In the genomic region with DNA sequence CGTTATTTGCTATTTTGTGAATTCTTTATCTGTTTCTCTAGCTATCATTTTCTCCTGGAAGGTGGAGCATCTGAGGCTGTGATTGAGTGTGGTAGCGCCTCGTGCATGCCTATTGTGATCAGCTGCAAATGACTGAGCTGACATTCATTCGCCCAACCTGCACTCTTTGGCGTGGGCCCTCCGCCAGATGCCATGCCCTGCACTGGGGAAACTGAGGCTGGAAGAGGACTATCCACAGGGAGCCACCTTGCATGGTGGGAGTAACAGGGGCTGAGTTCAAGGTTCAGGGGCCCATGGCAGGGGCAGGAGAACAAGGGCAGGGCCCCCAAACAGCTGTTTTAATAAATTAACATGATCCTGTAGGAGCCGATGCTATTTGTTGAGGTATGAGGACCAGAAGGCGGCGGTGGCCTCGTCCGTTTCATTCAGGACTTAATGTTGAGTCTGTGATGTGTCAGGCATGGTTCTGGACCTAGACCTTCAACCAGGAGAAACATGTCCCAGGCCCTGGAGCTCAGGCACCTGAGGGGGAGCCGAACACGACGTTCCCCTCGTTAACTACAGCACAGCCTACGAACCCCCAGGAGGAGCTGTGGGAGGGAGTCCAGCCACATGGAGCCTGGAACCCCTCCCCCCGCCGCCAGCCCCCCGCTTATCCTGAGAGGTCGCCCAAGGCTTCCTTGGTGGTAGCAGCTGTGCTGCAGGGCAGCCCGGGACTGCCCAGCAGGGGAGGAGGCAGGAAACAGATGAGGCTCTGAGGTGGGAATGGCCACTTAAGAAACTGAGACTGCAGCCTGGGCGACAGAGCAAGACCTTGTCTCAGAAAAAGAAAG, we compare ENCODE assay signal across 12 cellular contexts.
DNase-seq lines count a peak whose midpoint lies in the region; ATAC-seq and TF ChIP-seq lines count a peak whose summit lies in the region.
"Had no signal": no experiment of that assay in that cellular context is flagged by ENCODE, and none has a peak within 500 bp of the region (broad histone marks: within the 10 kb centered on the region; RNA-seq: fewer than 3 reads in every experiment).

No MANE protein-coding gene starts in this region.

- no peak for TF ChIP-seq CTCF in brain (conservative IDR thresholded peaks at IDR 0.05)
- TF ChIP-seq CTCF in neural cell (IDR thresholded peaks at IDR 0.05; ENCODE audit: poor library complexity, severe bottlenecking) = no peak
- TF ChIP-seq CTCF in dorsolateral prefrontal cortex (IDR thresholded peaks at IDR 0.05 in 54 of 56, conservative IDR thresholded peaks at IDR 0.05 in 2 of 56; ENCODE audit: low read depth in 1 of 56, partially characterized antibody in 56 of 56) = no peak
- TF ChIP-seq CTCF in sigmoid colon (IDR thresholded peaks at IDR 0.05) = no peak

- H3K4me2 ChIP-seq in BLaER1 treated with 17β-estradiol and CSF1 and Interleukin-3, amounts not matched to agents 10 nM and 100 nM = peak overlapping the region in 8 of 11 experiments; percentile 15 to 81 (median 64); a peak in 13 of 22 replicates
- no peak overlapping the region for H3K4me2 ChIP-seq in neural cell (ENCODE audit: low read length)

- peaks cover 0 to 2% (median 0%) of the 10 kb centered on the region in 5 experiments for H3K9me3 Mint-ChIP-seq in brain

- no peak overlapping the region for H3K4me3 Mint-ChIP-seq in brain
- H3K4me3 Mint-ChIP-seq: IgD-negative memory B cell had no signal

- H3K9me3 ChIP-seq in BLaER1 treated with 17β-estradiol and CSF1 and Interleukin-3, amounts not matched to agents 10 nM and 100 nM (replicated peaks in 1 of 11) = peaks cover 0 to 27% (median 16%) of the 10 kb centered on the region in 11 experiments; a peak in 9 of 22 replicates
- H3K9me3 ChIP-seq in neural cell (ENCODE audit: low read length) = no peaks in the 10 kb centered on the region
- no peaks in the 10 kb centered on the region for H3K9me3 ChIP-seq in sigmoid colon
- H3K9me3 ChIP-seq: BE2C had no signal

- no peaks in the 10 kb centered on the region for H3K36me3 ChIP-seq in BLaER1 treated with 17β-estradiol and CSF1 and Interleukin-3, amounts not matched to agents 10 nM and 100 nM
- H3K36me3 ChIP-seq in neural cell (ENCODE audit: insufficient read depth, low read length) = no peaks in the 10 kb centered on the region
- no peaks in the 10 kb centered on the region for H3K36me3 ChIP-seq in sigmoid colon
- H3K36me3 ChIP-seq: BE2C had no signal

- H3K27me3 Mint-ChIP-seq in brain = no peaks in the 10 kb centered on the region
- H3K27me3 Mint-ChIP-seq: IgD-negative memory B cell had no signal

- H3K27ac Mint-ChIP-seq in brain = peak overlapping the region in 4 of 5 experiments; percentile 32 to 91 (median 63)
- H3K27ac Mint-ChIP-seq: IgD-negative memory B cell had no signal

- H3K36me3 Mint-ChIP-seq in brain = no peaks in the 10 kb centered on the region
- H3K36me3 Mint-ChIP-seq: IgD-negative memory B cell had no signal

- peaks cover 0 to 58% (median 43%) of the 10 kb centered on the region in 10 experiments; a peak in 15 of 20 replicates for H3K4me1 ChIP-seq in BLaER1 treated with 17β-estradiol and CSF1 and Interleukin-3, amounts not matched to agents 10 nM and 100 nM
- H3K4me1 ChIP-seq in sigmoid colon = no peaks in the 10 kb centered on the region
- H3K4me1 ChIP-seq: BE2C had no signal

- intact Hi-C loops in dorsolateral prefrontal cortex (cut with DNase I) = no loop called here
- intact Hi-C loops in sigmoid colon (cut with DNase I) = no loop called here

- no peak overlapping the region for H3K4me3 ChIP-seq in BLaER1 treated with 17β-estradiol and CSF1 and Interleukin-3, amounts not matched to agents 10 nM and 100 nM
- H3K4me3 ChIP-seq in neural cell (ENCODE audit: low read length) = no peak overlapping the region
- H3K4me3 ChIP-seq in dorsolateral prefrontal cortex = no peak overlapping the region
- H3K4me3 ChIP-seq in sigmoid colon = no peak overlapping the region

- H3K79me2 ChIP-seq in neural cell (replicated peaks; ENCODE audit: insufficient read depth, low read length) = no peaks in the 10 kb centered on the region

- no peak for ATAC-seq in HG03565 (IDR thresholded peaks at IDR 0.05; ENCODE audit: unreplicated experiment)

- no peaks in the 10 kb centered on the region for H3K27me3 ChIP-seq in BLaER1 treated with 17β-estradiol and CSF1 and Interleukin-3, amounts not matched to agents 10 nM and 100 nM
- H3K27me3 ChIP-seq in neural cell (ENCODE audit: insufficient read depth, low read depth, low read length) (no peaks in the 10 kb centered on the region), dorsolateral prefrontal cortex (no peaks in the 10 kb centered on the region), sigmoid colon (peaks cover 0 to 19% (median 5%) of the 10 kb centered on the region in 3 donors)
- H3K27me3 ChIP-seq: BE2C had no signal

- peaks cover 41% of the 10 kb centered on the region for H3K4me1 Mint-ChIP-seq in brain
- H3K4me1 Mint-ChIP-seq: IgD-negative memory B cell had no signal

- no peaks in the 10 kb centered on the region for H4K20me1 ChIP-seq in BLaER1 treated with 17β-estradiol and CSF1 and Interleukin-3, amounts not matched to agents 10 nM and 100 nM
- no peaks in the 10 kb centered on the region for H4K20me1 ChIP-seq in neural cell (ENCODE audit: insufficient read depth)

- DNase-seq in NCI-H2227 treated with DMSO at 0.1 percent for 48 hours (lab: John Stamatoyannopoulos, UW) = peak; percentile 51
- no peak for DNase-seq in dorsolateral prefrontal cortex
- DNase-seq in central memory CD4-positive, alpha-beta T cell = no peak
- no peak for DNase-seq in sigmoid colon
- DNase-seq: BE2C, DMS53, H7 had no signal

- no peak for TF ChIP-seq RAD21 in neural cell (conservative IDR thresholded peaks at IDR 0.05)

- no peak overlapping the region for H3K27ac ChIP-seq in BLaER1 treated with 17β-estradiol and CSF1 and Interleukin-3, amounts not matched to agents 10 nM and 100 nM
- H3K27ac ChIP-seq in neural cell (ENCODE audit: low read length) = no peak overlapping the region
- H3K27ac ChIP-seq in dorsolateral prefrontal cortex = no peak overlapping the region
- no peak overlapping the region for H3K27ac ChIP-seq in sigmoid colon

- TF ChIP-seq EP300 in neural cell (conservative IDR thresholded peaks at IDR 0.05; ENCODE audit: poor library complexity, severe bottlenecking) = no peak
- TF ChIP-seq EP300 in sigmoid colon (IDR thresholded peaks at IDR 0.05) = no peak

- H3F3A ChIP-seq in neural cell (ENCODE audit: insufficient read depth, low read length, poor library complexity, severe bottlenecking) = no peaks in the 10 kb centered on the region

- H3K9ac ChIP-seq in BLaER1 treated with 17β-estradiol and CSF1 and Interleukin-3, amounts not matched to agents 10 nM and 100 nM = 0 out of 22 replicates have a peak overlapping the region, but pooled peaks of 1 of the 11 experiments have one; percentile 7
- H3K9ac ChIP-seq in neural cell (ENCODE audit: low read length) = no peak overlapping the region

- no peak for TF ChIP-seq POLR2A in sigmoid colon (IDR thresholded peaks at IDR 0.05)

- 83 to 84% methylated on average over 22 of the region's 22 CpGs for WGBS in sigmoid colon, 2 donors

- no peaks in the 10 kb centered on the region for H3K9me2 ChIP-seq in neural cell (ENCODE audit: insufficient read depth, low read length)

- H2AFZ ChIP-seq in neural cell (ENCODE audit: low read depth, low read length) = no peak overlapping the region

TF ChIP-seq in neural cell, 6 proteins besides CTCF, POLR2A, EP300 and RAD21:
- TF ChIP-seq MXI1 (conservative IDR thresholded peaks at IDR 0.05; ENCODE audit: poor library complexity, severe bottlenecking) (no peak), TAF1 (IDR thresholded peaks at IDR 0.05; ENCODE audit: low read depth) (no peak), EZH2 (IDR thresholded peaks at IDR 0.05; ENCODE audit: borderline replicate concordance, insufficient read depth, low read length, poor library complexity, severe bottlenecking) (no peak), POLR2AphosphoS5 (IDR thresholded peaks at IDR 0.05) (peak; percentile 14)
- TF ChIP-seq, protein P1, sequence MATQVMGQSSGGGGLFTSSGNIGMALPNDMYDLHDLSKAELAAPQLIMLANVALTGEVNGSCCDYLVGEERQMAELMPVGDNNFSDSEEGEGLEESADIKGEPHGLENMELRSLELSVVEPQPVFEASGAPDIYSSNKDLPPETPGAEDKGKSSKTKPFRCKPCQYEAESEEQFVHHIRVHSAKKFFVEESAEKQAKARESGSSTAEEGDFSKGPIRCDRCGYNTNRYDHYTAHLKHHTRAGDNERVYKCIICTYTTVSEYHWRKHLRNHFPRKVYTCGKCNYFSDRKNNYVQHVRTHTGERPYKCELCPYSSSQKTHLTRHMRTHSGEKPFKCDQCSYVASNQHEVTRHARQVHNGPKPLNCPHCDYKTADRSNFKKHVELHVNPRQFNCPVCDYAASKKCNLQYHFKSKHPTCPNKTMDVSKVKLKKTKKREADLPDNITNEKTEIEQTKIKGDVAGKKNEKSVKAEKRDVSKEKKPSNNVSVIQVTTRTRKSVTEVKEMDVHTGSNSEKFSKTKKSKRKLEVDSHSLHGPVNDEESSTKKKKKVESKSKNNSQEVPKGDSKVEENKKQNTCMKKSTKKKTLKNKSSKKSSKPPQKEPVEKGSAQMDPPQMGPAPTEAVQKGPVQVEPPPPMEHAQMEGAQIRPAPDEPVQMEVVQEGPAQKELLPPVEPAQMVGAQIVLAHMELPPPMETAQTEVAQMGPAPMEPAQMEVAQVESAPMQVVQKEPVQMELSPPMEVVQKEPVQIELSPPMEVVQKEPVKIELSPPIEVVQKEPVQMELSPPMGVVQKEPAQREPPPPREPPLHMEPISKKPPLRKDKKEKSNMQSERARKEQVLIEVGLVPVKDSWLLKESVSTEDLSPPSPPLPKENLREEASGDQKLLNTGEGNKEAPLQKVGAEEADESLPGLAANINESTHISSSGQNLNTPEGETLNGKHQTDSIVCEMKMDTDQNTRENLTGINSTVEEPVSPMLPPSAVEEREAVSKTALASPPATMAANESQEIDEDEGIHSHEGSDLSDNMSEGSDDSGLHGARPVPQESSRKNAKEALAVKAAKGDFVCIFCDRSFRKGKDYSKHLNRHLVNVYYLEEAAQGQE (IDR thresholded peaks at IDR 0.05; ENCODE audit: borderline replicate concordance) = no peak
